ENCODE assay signal across 15 cellular contexts in the genomic region with DNA sequence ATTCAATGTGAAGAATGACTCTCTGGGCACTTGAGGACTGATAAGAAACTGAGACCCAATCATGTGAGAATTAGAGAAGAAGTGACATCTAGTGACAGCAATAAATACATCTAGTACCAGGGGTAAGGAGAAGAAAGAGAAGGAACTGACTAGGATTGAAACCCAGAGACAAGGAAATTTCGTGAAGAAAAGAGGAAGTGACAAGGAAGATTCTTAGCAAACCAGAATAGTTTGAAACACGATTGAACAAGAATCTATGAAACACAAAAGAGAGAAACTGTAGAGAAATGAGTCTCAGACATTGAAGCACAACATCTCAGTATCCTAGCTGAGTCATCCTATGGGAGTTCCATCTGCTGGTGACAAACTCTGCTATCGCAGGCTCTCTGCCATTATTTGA.
DNase-seq lines count a peak whose midpoint lies in the region; ATAC-seq and TF ChIP-seq lines count a peak whose summit lies in the region.
"Had no signal": no experiment of that assay in that cellular context is flagged by ENCODE, and none has a peak within 500 bp of the region (broad histone marks: within the 10 kb centered on the region; RNA-seq: fewer than 3 reads in every experiment).

No MANE protein-coding gene starts in this region.

- TF ChIP-seq POLR2A in GM18505 (IDR thresholded peaks at IDR 0.05; ENCODE audit: borderline replicate concordance, extremely low read depth, insufficient read depth, insufficient read length) (no peak), erythroblast (IDR thresholded peaks at IDR 0.05; ENCODE audit: low read length) (no peak)

- DNase-seq in HT-29 (ENCODE audit: low spot score), result peak; percentile 3
- peak; percentile 2 to 17 for DNase-seq in erythroblast (lab: John Stamatoyannopoulos, UW)
- DNase-seq in SHP77 treated with DMSO at 0.1 percent for 48 hours (lab: John Stamatoyannopoulos, UW), result no peak
- no peak for DNase-seq in activated gamma-delta T cell treated with Interleukin-2 at 50 U/mL for 16 hours
- DNase-seq in NCI-H446 treated with DMSO at 0.1 percent for 48 hours (lab: John Stamatoyannopoulos, UW), result no peak
- DNase-seq: activated CD8-positive, alpha-beta memory T cell treated with anti-CD3 and anti-CD28 coated beads, Interleukin-2, amount 50 U/mL, for 48 hours; activated naive CD4-positive, alpha-beta T cell treated with anti-CD3 and anti-CD28 coated beads, Interleukin-2, amount 10 ng/mL, durations not matched to agents 7 days and 5 days; DMS 273 treated with DMSO at 0.1 percent for 48 hours; GOT3; naive B cell; NCI-H2227 treated with DMSO at 0.1 percent for 48 hours; PC-9 had no signal

- ATAC-seq in GM18505 (IDR thresholded peaks at IDR 0.05; ENCODE audit: unreplicated experiment) (peak; percentile 89), GM21529 (IDR thresholded peaks at IDR 0.05; ENCODE audit: unreplicated experiment) (peak; percentile 44), GM21528 (IDR thresholded peaks at IDR 0.05; ENCODE audit: low FRiP score, unreplicated experiment) (no peak)

Comparison
In these comparisons a context has a peak if more than half of its experiments do, and no peak if none do; other contexts are left out.
1. DNase-seq: peak in HT-29 (single experiment) and erythroblast (2 of 2); none in SHP77 treated with DMSO at 0.1 percent for 48 hours (single experiment), activated gamma-delta T cell treated with Interleukin-2 at 50 U/mL for 16 hours (single experiment) and NCI-H446 treated with DMSO at 0.1 percent for 48 hours (single experiment).